ENCODE assay signal across 9 cellular contexts in genomic region chr11:131748146-131749050, GRCh38.
DNase-seq lines count a peak whose midpoint lies in the region; ATAC-seq, FAIRE-seq and TF ChIP-seq lines count a peak whose summit lies in the region.
"Had no signal": no experiment of that assay in that cellular context is flagged by ENCODE, and none has a peak within 500 bp of the region (broad histone marks: within the 10 kb centered on the region; RNA-seq: fewer than 3 reads in every experiment).

No MANE protein-coding gene starts in this region.

- no peak for DNase-seq in BJ (ENCODE audit: low read depth)
- peak; percentile 56 for DNase-seq in NCI-H748 treated with DMSO at 0.1 percent for 48 hours (lab: John Stamatoyannopoulos, UW)
- peak; percentile 56 to 70 (median 58) for DNase-seq in body of pancreas
- DNase-seq in stimulated activated CD4-positive, alpha-beta T cell treated with anti-CD3 and anti-CD28 coated beads, Interleukin-1b, Interleukin-23, amount 100 ng/mL, for 48 hours, result peak; percentile 9

- H3K27me3 ChIP-seq in BJ (ENCODE audit: control insufficient read depth, insufficient read depth, low read length) (no peaks in the 10 kb centered on the region), body of pancreas (no peaks in the 10 kb centered on the region)

- POLR2A ChIA-PET in BJ (lab: Charles Lee), result interaction anchor here (0.6 kb wide), 2 partner anchors 352 to 782 kb away, joined by 3 read pairs; no protein-coding TSS in a partner anchor

- TF ChIP-seq CTCF in BJ (IDR thresholded peaks at IDR 0.05; ENCODE audit: insufficient read depth, low read depth, low read length), result peak; percentile 89
- peak; percentile 54 to 71 (median 65) for TF ChIP-seq CTCF in body of pancreas (IDR thresholded peaks at IDR 0.05)

- no peak overlapping the region for H3K27ac ChIP-seq in body of pancreas
- H3K27ac ChIP-seq: SK-N-MC had no signal

- ATAC-seq in GM18498 (IDR thresholded peaks at IDR 0.05; ENCODE audit: unreplicated experiment) (peak; percentile 89), HG03378 (IDR thresholded peaks at IDR 0.05; ENCODE audit: unreplicated experiment) (peak; percentile 84), body of pancreas (peak; percentile 55)
- ATAC-seq in activated CD4-positive, CD25-positive, alpha-beta regulatory T cell treated with anti-CD3 and anti-CD28 coated beads, Interleukin-2, amount 50 U/mL, for 24 hours, result no peak

- intact Hi-C loops in body of pancreas (cut with DNase I), result no loop called here

- WGBS in body of pancreas, 2 donors, result 22 to 26% methylated on average over 13 to 15 of the region's 15 CpGs

- no peaks in the 10 kb centered on the region for H3K36me3 ChIP-seq in BJ (ENCODE audit: control insufficient read depth, insufficient read depth, low read length)
- no peaks in the 10 kb centered on the region for H3K36me3 ChIP-seq in body of pancreas (replicated peaks in 1 of 2; ENCODE audit: insufficient read depth in 1 of 2, low read depth in 2 of 2)

- no peaks in the 10 kb centered on the region for H3K4me1 ChIP-seq in body of pancreas

- TF ChIP-seq POLR2A in body of pancreas (IDR thresholded peaks at IDR 0.05), result no peak

- H3K4me3 ChIP-seq in BJ (ENCODE audit: low read depth, low read length), result no peak overlapping the region
- H3K4me3 ChIP-seq in body of pancreas, result no peak overlapping the region
- H3K4me3 ChIP-seq: SK-N-MC had no signal

- peak; percentile 75 for FAIRE-seq in islet of Langerhans (lab: Jason Lieb, UNC)

- H3K9me3 ChIP-seq in body of pancreas, result no peaks in the 10 kb centered on the region

- CTCF ChIA-PET in BJ (lab: Yijun Ruan, JAX), result interaction anchor here (0.6 to 5.8 kb wide), 43 partner anchors 8 to 1316 kb away, joined by 3 to 46 read pairs (median 4); no protein-coding TSS in a partner anchor

Comparison
In these comparisons a context has a peak if more than half of its experiments do, and no peak if none do; other contexts are left out.
1. ATAC-seq: peak in GM18498 (single experiment), HG03378 (single experiment) and body of pancreas (single experiment); none in activated CD4-positive, CD25-positive, alpha-beta regulatory T cell treated with anti-CD3 and anti-CD28 coated beads, Interleukin-2, amount 50 U/mL, for 24 hours (0 of 2).